In genomic region chr19:46350029-46350757, GRCh38 we compare ENCODE assay signal across 9 cellular contexts. TPM values are rescaled to one million over a fixed set of nuclear protein-coding genes. Genes with fewer than 3 reads are reported as not detected.
A peak's percentile ranks its signal among the peaks of the same experiment; 100 is the strongest.
DNase-seq lines count a peak whose midpoint lies in the region; ATAC-seq and TF ChIP-seq lines count a peak whose summit lies in the region.
"Had no signal": no experiment of that assay in that cellular context is flagged by ENCODE, and none has a peak within 500 bp of the region (broad histone marks: within the 10 kb centered on the region; RNA-seq: fewer than 3 reads in every experiment).

No MANE protein-coding gene starts in this region.

- H3K4me3 Mint-ChIP-seq in stimulated activated memory B cell treated with anti-CD40 and anti-IgM and Interleukin-4, amounts not matched to agents 10 μg/mL and 1 μg/mL and 100 μg/mL, for 72 hours: peak overlapping the region; percentile 80

- ATAC-seq in SK-N-SH treated with all-trans-retinoic acid at 6 μM for 48 hours: no peak
- ATAC-seq in stimulated activated memory B cell treated with anti-CD40 and anti-IgM and Interleukin-4, amounts not matched to agents 10 μg/mL and 1 μg/mL and 100 μg/mL, for 72 hours: no peak
- ATAC-seq in HG03196 (IDR thresholded peaks at IDR 0.05; ENCODE audit: unreplicated experiment): no peak
- no peak for ATAC-seq in GM18868 (IDR thresholded peaks at IDR 0.05; ENCODE audit: unreplicated experiment)

- 21 to 26% methylated on average over 8 of the region's 8 CpGs for WGBS in esophagus, 2 donors

- H3K36me3 Mint-ChIP-seq in stimulated activated memory B cell treated with anti-CD40 and anti-IgM and Interleukin-4, amounts not matched to agents 10 μg/mL and 1 μg/mL and 100 μg/mL, for 72 hours: peaks cover 51% of the 10 kb centered on the region

- H3K27me3 Mint-ChIP-seq in stimulated activated memory B cell treated with anti-CD40 and anti-IgM and Interleukin-4, amounts not matched to agents 10 μg/mL and 1 μg/mL and 100 μg/mL, for 72 hours: no peaks in the 10 kb centered on the region

- peaks cover 6 to 17% of the 10 kb centered on the region in 2 donors for H3K36me3 ChIP-seq in esophagus (ENCODE audit: control insufficient read depth in 2 of 2, insufficient read depth in 2 of 2, low read length in 1 of 2)

- no peaks in the 10 kb centered on the region for H3K9me3 Mint-ChIP-seq in stimulated activated memory B cell treated with anti-CD40 and anti-IgM and Interleukin-4, amounts not matched to agents 10 μg/mL and 1 μg/mL and 100 μg/mL, for 72 hours

- DNase-seq in DMS153 treated with DMSO at 0.1 percent for 48 hours (lab: John Stamatoyannopoulos, UW; ENCODE audit: unreplicated experiment) (peak; percentile 4), DMS153 (lab: John Stamatoyannopoulos, UW) (no peak), cerebellar cortex (ENCODE audit: low spot score) (no peak)
- DNase-seq: ACHN had no signal

- no peak overlapping the region for H3K4me3 ChIP-seq in esophagus (ENCODE audit: low read depth in 1 of 2, low read length in 2 of 2)

- H3K4me1 ChIP-seq in esophagus (ENCODE audit: control insufficient read depth in 2 of 2, insufficient read depth in 2 of 2, low read length in 1 of 2): peaks cover 22 to 34% of the 10 kb centered on the region in 2 donors

- peaks cover 65% of the 10 kb centered on the region for H3K4me1 Mint-ChIP-seq in stimulated activated memory B cell treated with anti-CD40 and anti-IgM and Interleukin-4, amounts not matched to agents 10 μg/mL and 1 μg/mL and 100 μg/mL, for 72 hours

- H3K27ac ChIP-seq in esophagus (ENCODE audit: low read depth in 2 of 2, low read length in 1 of 2): peak overlapping the region; percentile 60 to 80

- H3K27me3 ChIP-seq in esophagus (ENCODE audit: control insufficient read depth in 1 of 2, insufficient read depth in 2 of 2, low read length in 2 of 2): no peaks in the 10 kb centered on the region

- H3K9me3 ChIP-seq in esophagus (ENCODE audit: control insufficient read depth in 2 of 2, insufficient read depth in 1 of 2, low read depth in 1 of 2, low read length in 1 of 2): no peaks in the 10 kb centered on the region

- H3K27ac Mint-ChIP-seq in stimulated activated memory B cell treated with anti-CD40 and anti-IgM and Interleukin-4, amounts not matched to agents 10 μg/mL and 1 μg/mL and 100 μg/mL, for 72 hours: peak overlapping the region; percentile 86

TF ChIP-seq in SK-N-SH treated with all-trans-retinoic acid at 6 μM for 48 hours, 23 proteins besides CTCF, POLR2A, EP300 and RAD21:
- peak; percentile 64; the same call in 1 of the 2 replicates for TF ChIP-seq ZFP3 (CRISPR knock-in tag; IDR thresholded peaks at IDR 0.05)
- no peak for TF ChIP-seq CSRNP3 (CRISPR knock-in tag; IDR thresholded peaks at IDR 0.05)
- no peak for TF ChIP-seq POU6F1 (CRISPR knock-in tag; IDR thresholded peaks at IDR 0.05; ENCODE audit: borderline replicate concordance, low read depth)

RNA-seq across cellular contexts. Expression of gene PPP5C, which starts 3.3 kb away (rescaled TPM):
- 10 to 100 TPM; 34.7 to 35.5 TPM for polyA plus RNA-seq in esophagus

RNA-seq across cellular contexts. Expression of gene HIF3A, which starts 53.4 kb away (rescaled TPM):
- 10 to 100 TPM; 12.3 to 27.3 TPM for polyA plus RNA-seq in esophagus
